ENCODE assay signal across 8 cellular contexts in genomic region chr17:30602027-30602795, GRCh38.
DNase-seq lines count a peak whose midpoint lies in the region; ATAC-seq and TF ChIP-seq lines count a peak whose summit lies in the region.
"Not testable (repeated sequence)": the region's sequence is repeated elsewhere in the genome, so short reads cannot be mapped to it uniquely, and the experiment has no call there.

No MANE protein-coding gene starts in this region.

- H3K27me3 ChIP-seq in DND-41 (ENCODE audit: insufficient read depth, low read length, poor library complexity); SJSA1 (replicated peaks); dorsolateral prefrontal cortex; neural cell (ENCODE audit: insufficient read depth, low read depth, low read length); upper lobe of right lung: not testable (repeated sequence)

- not testable (repeated sequence) for DNase-seq in DND-41; SJSA1 (ENCODE audit: low read depth in 1 of 2, low spot score in 2 of 2); activated naive CD4-positive, alpha-beta T cell treated with anti-CD3 and anti-CD28 coated beads, Interleukin-2, amount 10 ng/mL, durations not matched to agents 7 days and 5 days; dorsolateral prefrontal cortex; upper lobe of right lung
- DNase-seq in LHCN-M2 (ENCODE audit: low read depth), result peak; percentile 23

- H3K36me3 Mint-ChIP-seq in activated naive CD4-positive, alpha-beta T cell treated with anti-CD3 and anti-CD28 coated beads, Interleukin-2, amount 10 ng/mL, durations not matched to agents 7 days and 5 days, result not testable (repeated sequence)

- H3K36me3 ChIP-seq in DND-41 (ENCODE audit: insufficient read depth, low read length); SJSA1; neural cell (ENCODE audit: insufficient read depth, low read length); upper lobe of right lung: not testable (repeated sequence)

- H3K4me1 ChIP-seq in DND-41 (ENCODE audit: insufficient read depth, low read length) (peaks cover 32% of the 10 kb centered on the region), SJSA1 (replicated peaks) (peaks cover 26% of the 10 kb centered on the region), upper lobe of right lung (peaks cover 14% of the 10 kb centered on the region)

- TF ChIP-seq CTCF in DND-41 (IDR thresholded peaks at IDR 0.05; ENCODE audit: borderline replicate concordance, extremely low read depth, low read length, poor library complexity, severe bottlenecking); dorsolateral prefrontal cortex (IDR thresholded peaks at IDR 0.05 in 54 of 56, conservative IDR thresholded peaks at IDR 0.05 in 2 of 56; ENCODE audit: low read depth in 1 of 56, partially characterized antibody in 56 of 56); neural cell (IDR thresholded peaks at IDR 0.05; ENCODE audit: poor library complexity, severe bottlenecking); upper lobe of right lung (IDR thresholded peaks at IDR 0.05): not testable (repeated sequence)

- H3K27ac Mint-ChIP-seq in activated naive CD4-positive, alpha-beta T cell treated with anti-CD3 and anti-CD28 coated beads, Interleukin-2, amount 10 ng/mL, durations not matched to agents 7 days and 5 days, result not testable (repeated sequence)

- H3K9ac ChIP-seq in DND-41 (ENCODE audit: low read depth, low read length), result peak overlapping the region; percentile 10; the same call in 1 of the 2 replicates
- H3K9ac ChIP-seq in neural cell (ENCODE audit: low read length), result not testable (repeated sequence)

- H3K27ac ChIP-seq in DND-41 (ENCODE audit: low read length); SJSA1; dorsolateral prefrontal cortex; neural cell (ENCODE audit: low read length); upper lobe of right lung: not testable (repeated sequence)

- peak overlapping the region; percentile 68 for H3K4me3 Mint-ChIP-seq in activated naive CD4-positive, alpha-beta T cell treated with anti-CD3 and anti-CD28 coated beads, Interleukin-2, amount 10 ng/mL, durations not matched to agents 7 days and 5 days

- H4K20me1 ChIP-seq in DND-41 (ENCODE audit: insufficient read depth, low read length); neural cell (ENCODE audit: insufficient read depth): not testable (repeated sequence)

- H3K9me2 ChIP-seq in neural cell (ENCODE audit: insufficient read depth, low read length), result not testable (repeated sequence)

- TF ChIP-seq RAD21 in neural cell (conservative IDR thresholded peaks at IDR 0.05), result not testable (repeated sequence)

- not testable (repeated sequence) for ATAC-seq in DND-41 (ENCODE audit: insufficient read depth, low read depth); upper lobe of right lung

- not testable (repeated sequence) for H3K9me3 ChIP-seq in DND-41 (ENCODE audit: insufficient read depth, low read length, severe bottlenecking); SJSA1 (replicated peaks); neural cell (ENCODE audit: low read length); upper lobe of right lung

- H3K9me3 Mint-ChIP-seq in activated naive CD4-positive, alpha-beta T cell treated with anti-CD3 and anti-CD28 coated beads, Interleukin-2, amount 10 ng/mL, durations not matched to agents 7 days and 5 days, result not testable (repeated sequence)

- TF ChIP-seq EP300 in neural cell (conservative IDR thresholded peaks at IDR 0.05; ENCODE audit: poor library complexity, severe bottlenecking), result not testable (repeated sequence)

- not testable (repeated sequence) for H3F3A ChIP-seq in neural cell (ENCODE audit: insufficient read depth, low read length, poor library complexity, severe bottlenecking)

- H3K4me3 ChIP-seq in DND-41 (ENCODE audit: low read depth in 1 of 2, low read length in 2 of 2) (peak overlapping the region in 1 of 2 experiments; percentile 36; a peak in 2 of 4 replicates), SJSA1 (peak overlapping the region; percentile 14; the same call in 1 of the 2 replicates), dorsolateral prefrontal cortex (peak overlapping the region in 49 of 59 donors; percentile 14 to 95 (median 43)), iPS-11a (ENCODE audit: low read depth, low read length) (peak overlapping the region; percentile 21), neural cell (ENCODE audit: low read length) (peak overlapping the region; percentile 55), upper lobe of right lung (peak overlapping the region; percentile 23)

- CTCF ChIA-PET in activated naive CD4-positive, alpha-beta T cell treated with anti-CD3 and anti-CD28 coated beads, Interleukin-2, amount 10 ng/mL, durations not matched to agents 7 days and 5 days (lab: Charles Lee), result not testable (repeated sequence)

- peaks cover 24% of the 10 kb centered on the region for H3K4me1 Mint-ChIP-seq in activated naive CD4-positive, alpha-beta T cell treated with anti-CD3 and anti-CD28 coated beads, Interleukin-2, amount 10 ng/mL, durations not matched to agents 7 days and 5 days

- peaks cover 26% of the 10 kb centered on the region for H3K27me3 Mint-ChIP-seq in activated naive CD4-positive, alpha-beta T cell treated with anti-CD3 and anti-CD28 coated beads, Interleukin-2, amount 10 ng/mL, durations not matched to agents 7 days and 5 days

- not testable (repeated sequence) for H2AFZ ChIP-seq in DND-41 (ENCODE audit: low read depth, low read length); neural cell (ENCODE audit: low read depth, low read length)

- H3K4me2 ChIP-seq in DND-41 (ENCODE audit: insufficient read depth, low read length), result peak overlapping the region; percentile 80
- H3K4me2 ChIP-seq in neural cell (ENCODE audit: low read length), result peak overlapping the region; percentile 62

- H3K79me2 ChIP-seq in DND-41 (ENCODE audit: insufficient read depth, low read length) (peaks cover 53% of the 10 kb centered on the region), neural cell (replicated peaks; ENCODE audit: insufficient read depth, low read length) (peaks cover 41% of the 10 kb centered on the region)

- intact Hi-C loops in dorsolateral prefrontal cortex (cut with DNase I), result loop anchor here (10.0 kb wide), 2 partner anchors 113 to 127 kb away; partner anchors contain the start of gene GOSR1 (in 1 of the 2)
- intact Hi-C loops in upper lobe of right lung (cut with DNase I), result not testable (repeated sequence)
